In the genomic region with DNA sequence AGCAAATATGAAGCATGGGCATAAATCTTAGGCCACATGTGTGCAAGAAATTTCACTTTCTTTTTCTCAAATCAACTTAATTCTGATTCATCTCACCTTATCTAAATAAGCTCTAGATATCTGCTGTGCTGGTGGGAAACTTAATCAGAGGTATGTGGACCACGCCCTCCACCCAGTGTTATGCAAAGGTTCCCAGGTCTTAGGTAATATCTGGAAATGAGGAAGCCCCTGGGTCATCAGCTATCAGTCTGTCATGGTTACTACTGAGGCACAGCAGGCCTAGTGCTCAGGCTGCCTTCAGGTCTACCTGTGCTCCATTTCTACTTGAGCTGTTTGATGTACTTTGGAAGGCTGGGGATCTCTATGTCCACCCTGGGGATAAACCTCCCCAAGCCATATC, we compare ENCODE assay signal across 19 cellular contexts.
DNase-seq lines count a peak whose midpoint lies in the region; ATAC-seq, FAIRE-seq and TF ChIP-seq lines count a peak whose summit lies in the region.
"Had no signal": no experiment of that assay in that cellular context is flagged by ENCODE, and none has a peak within 500 bp of the region (broad histone marks: within the 10 kb centered on the region; RNA-seq: fewer than 3 reads in every experiment).

No MANE protein-coding gene starts in this region.

- no peaks in the 10 kb centered on the region for H3K27me3 ChIP-seq in Caco-2 (replicated peaks; ENCODE audit: control insufficient read depth, insufficient read depth, low read length)
- H3K27me3 ChIP-seq in trophoblast cell (ENCODE audit: insufficient read depth, low read length): no peaks in the 10 kb centered on the region

- H3K4me1 Mint-ChIP-seq in Caco-2 (ENCODE audit: low read depth, unreplicated experiment): peaks cover 11% of the 10 kb centered on the region
- H3K4me1 Mint-ChIP-seq: B cell, IgD-negative memory B cell had no signal

- H3K9ac ChIP-seq in trophoblast cell (ENCODE audit: low read length): no peak overlapping the region

- H3K4ac ChIP-seq in trophoblast cell (ENCODE audit: low read depth, low read length): no peak overlapping the region

- no peak overlapping the region for H3K4me3 Mint-ChIP-seq in Caco-2 (ENCODE audit: unreplicated experiment)
- H3K4me3 Mint-ChIP-seq: B cell, IgD-negative memory B cell had no signal

- H4K91ac ChIP-seq in trophoblast cell (ENCODE audit: low read depth, low read length): no peak overlapping the region

- peak overlapping the region; percentile 61 for H3K27ac Mint-ChIP-seq in Caco-2 (ENCODE audit: unreplicated experiment)
- H3K27ac Mint-ChIP-seq: B cell, IgD-negative memory B cell had no signal

- no peak overlapping the region for H2AFZ ChIP-seq in trophoblast cell (ENCODE audit: insufficient read depth, low read length, poor library complexity)

- H2BK5ac ChIP-seq in trophoblast cell (ENCODE audit: low read depth, low read length, poor library complexity): no peak overlapping the region

- BruUV-seq in Caco-2 (replicated peaks; lab: Mats Ljungman, UMichigan): no TSS peak

- H3K4me1 ChIP-seq in Caco-2 (peaks cover 24% of the 10 kb centered on the region), trophoblast cell (ENCODE audit: control insufficient read depth in 1 of 2, insufficient read depth in 2 of 2, low read length in 2 of 2) (no peaks in the 10 kb centered on the region)

- no peak overlapping the region for H3K27ac ChIP-seq in trophoblast cell (ENCODE audit: low read depth, low read length)

- H3K36me3 ChIP-seq in Caco-2 (ENCODE audit: control insufficient read depth, insufficient read depth, low read length): no peaks in the 10 kb centered on the region
- H3K36me3 ChIP-seq in trophoblast cell (ENCODE audit: control insufficient read depth in 1 of 2, insufficient read depth in 2 of 2, low read length in 2 of 2): no peaks in the 10 kb centered on the region

- peak; percentile 40 to 52 for DNase-seq in Caco-2
- DNase-seq in NCI-H226: peak; percentile 82
- peak; percentile 2 for DNase-seq in epithelial cell of esophagus (ENCODE audit: low read depth)
- peak; percentile 13 to 17 for DNase-seq in trophoblast cell
- DNase-seq in NCI-H774 (lab: John Stamatoyannopoulos, UW): no peak
- no peak for DNase-seq in HTR-8/SVneo (ENCODE audit: insufficient read length, low spot score)
- DNase-seq: 8988T, DMS79, NCI-H1105 treated with DMSO at 0.1 percent for 48 hours, NCI-H1694, NCI-H2081, NCI-H2171, NCI-H446, OCI-M1, Right ventricle myocardium superior had no signal

- TF ChIP-seq CTCF in Caco-2 (IDR thresholded peaks at IDR 0.05; ENCODE audit: insufficient read depth in 1 of 2, low read depth in 1 of 2, low read length in 1 of 2, severe bottlenecking in 1 of 2, unreplicated experiment in 1 of 2): no peak
- no peak for TF ChIP-seq CTCF in epithelial cell of esophagus (IDR thresholded peaks at IDR 0.05; ENCODE audit: insufficient read depth, low read depth, low read length, missing control alignments)

- POLR2A ChIA-PET in Caco-2 (lab: Charles Lee): no interaction called here

- no peaks in the 10 kb centered on the region for H3K79me2 ChIP-seq in trophoblast cell (ENCODE audit: control insufficient read depth, insufficient read depth, low read length, poor library complexity)

- H3K27me3 Mint-ChIP-seq in Caco-2 (ENCODE audit: insufficient read depth, unreplicated experiment): no peaks in the 10 kb centered on the region
- H3K27me3 Mint-ChIP-seq: B cell, IgD-negative memory B cell had no signal

- intact Hi-C loops in Caco-2 (cut with micrococcal nuclease; ENCODE audit: unreplicated experiment): no loop called here

- no peaks in the 10 kb centered on the region for H3K9me3 Mint-ChIP-seq in Caco-2 (ENCODE audit: unreplicated experiment)
- H3K9me3 Mint-ChIP-seq: IgD-negative memory B cell had no signal

- no peak overlapping the region for H4K8ac ChIP-seq in trophoblast cell (ENCODE audit: low read depth, low read length)

- H2AK5ac ChIP-seq in trophoblast cell (ENCODE audit: low read length): no peak overlapping the region

- H3K36me3 Mint-ChIP-seq in Caco-2 (ENCODE audit: insufficient read depth, unreplicated experiment): no peaks in the 10 kb centered on the region
- H3K36me3 Mint-ChIP-seq: IgD-negative memory B cell had no signal

- 0 out of 2 replicates have a peak, but pooled peaks cover 3% of the 10 kb centered on the region for H3K9me3 ChIP-seq in Caco-2
- no peaks in the 10 kb centered on the region for H3K9me3 ChIP-seq in trophoblast cell (ENCODE audit: insufficient read depth, low read depth, low read length)

- no CpG with 5 or more reads among the region's 1 CpG for WGBS in trophoblast cell (ENCODE audit: extremely low coverage, insufficient coverage, insufficient read length)

- no peak overlapping the region for H3K4me2 ChIP-seq in trophoblast cell (ENCODE audit: low read length)

- no peaks in the 10 kb centered on the region for H3K79me1 ChIP-seq in trophoblast cell (ENCODE audit: low read length)

- CTCF ChIA-PET in Caco-2 (lab: Charles Lee): no interaction called here

- H3K4me3 ChIP-seq in Caco-2 (ENCODE audit: low read depth, low read length) (no peak overlapping the region), epithelial cell of esophagus (ENCODE audit: low read length) (no peak overlapping the region), trophoblast cell (ENCODE audit: low read depth, low read length) (no peak overlapping the region)

- H3K23ac ChIP-seq in trophoblast cell (ENCODE audit: low read length): no peak overlapping the region

- no peak overlapping the region for H2BK12ac ChIP-seq in trophoblast cell (ENCODE audit: low read length)

- no peak for FAIRE-seq in HTR-8/SVneo (lab: Jason Lieb, UNC)

- H3K14ac ChIP-seq in trophoblast cell (ENCODE audit: low read length): no peak overlapping the region

- H2BK120ac ChIP-seq in trophoblast cell (ENCODE audit: insufficient read depth, low read length, poor library complexity): no peak overlapping the region

- no peak overlapping the region for H3K18ac ChIP-seq in trophoblast cell (ENCODE audit: low read length)

- no peak for ATAC-seq in HG03571 (IDR thresholded peaks at IDR 0.05; ENCODE audit: unreplicated experiment)
- ATAC-seq: HCT116 had no signal

- H4K12ac ChIP-seq in trophoblast cell (ENCODE audit: low read depth, low read length): no peak overlapping the region

Comparison
In these comparisons a context has a peak if more than half of its experiments do, and no peak if none do; other contexts are left out.
1. DNase-seq: peak in Caco-2 (2 of 2), NCI-H226 (single experiment), epithelial cell of esophagus (single experiment) and trophoblast cell (2 of 2); none in NCI-H774 (single experiment) and HTR-8/SVneo (single experiment).